Comparison of ENCODE assay signal across 31 cellular contexts in genomic region chr16:65195998-65196397, GRCh38.
DNase-seq lines count a peak whose midpoint lies in the region; ATAC-seq and TF ChIP-seq lines count a peak whose summit lies in the region.
"Had no signal": no experiment of that assay in that cellular context is flagged by ENCODE, and none has a peak within 500 bp of the region (broad histone marks: within the 10 kb centered on the region; RNA-seq: fewer than 3 reads in every experiment).

No MANE protein-coding gene starts in this region.

- H2AFZ ChIP-seq in hepatocyte = no peak overlapping the region
- H2AFZ ChIP-seq: neural progenitor cell had no signal

- ATAC-seq in GM21825 (IDR thresholded peaks at IDR 0.05; ENCODE audit: unreplicated experiment) (no peak), HG03039 (IDR thresholded peaks at IDR 0.05; ENCODE audit: unreplicated experiment) (no peak)
- ATAC-seq: activated CD4-positive, CD25-positive, alpha-beta regulatory T cell treated with anti-CD3 and anti-CD28 coated beads, Interleukin-2, amount 50 U/mL, for 24 hours; activated CD8-positive, alpha-beta T cell treated with anti-CD3 and anti-CD28 coated beads for 36 hours; body of pancreas; effector memory CD8-positive, alpha-beta T cell; esophagus mucosa; K562; left colon; Panc1; right cardiac atrium; stimulated activated effector memory CD8-positive, alpha-beta T cell treated with anti-CD3 and anti-CD28 coated beads, Interleukin-12 subunit alpha, Interleukin-12 subunit beta, amount 100 ng/mL, for 72 hours; upper lobe of right lung had no signal

- no peak overlapping the region for H3K4me3 ChIP-seq in A673 (ENCODE audit: low read depth, low read length, poor library complexity, severe bottlenecking)
- H3K4me3 ChIP-seq in hepatocyte = no peak overlapping the region
- H3K4me3 ChIP-seq: body of pancreas, K562, neural progenitor cell, upper lobe of right lung had no signal

- H3K27me3 ChIP-seq in A673 (replicated peaks; ENCODE audit: insufficient read depth, low read depth, low read length, poor library complexity) = no peaks in the 10 kb centered on the region
- H3K27me3 ChIP-seq in hepatocyte = no peaks in the 10 kb centered on the region
- H3K27me3 ChIP-seq: BE2C, body of pancreas, neural progenitor cell, upper lobe of right lung had no signal

- H3K79me2 ChIP-seq in hepatocyte = no peaks in the 10 kb centered on the region

- H3K27ac ChIP-seq in A673 (ENCODE audit: low read depth, low read length, poor library complexity, severe bottlenecking) = no peak overlapping the region
- H3K27ac ChIP-seq in hepatocyte = peak overlapping the region; percentile 8
- H3K27ac ChIP-seq: body of pancreas, neural progenitor cell, upper lobe of right lung had no signal

- H3K4me1 ChIP-seq in A673 (ENCODE audit: insufficient read depth, low read length, poor library complexity, severe bottlenecking) (peaks cover 12% of the 10 kb centered on the region), hepatocyte (ENCODE audit: insufficient read depth) (peaks cover 8% of the 10 kb centered on the region)
- H3K4me1 ChIP-seq: BE2C, body of pancreas, neural progenitor cell, upper lobe of right lung had no signal

- H3K9me2 ChIP-seq in hepatocyte (replicated peaks; ENCODE audit: insufficient read depth) = no peaks in the 10 kb centered on the region

- DNase-seq in A673 (ENCODE audit: low spot score) = peak; percentile 17
- peak; percentile 35 for DNase-seq in HS-27A (ENCODE audit: low read depth)
- peak; percentile 69 for DNase-seq in amniotic epithelial cell (ENCODE audit: low read depth)
- peak; percentile 15 for DNase-seq in hepatocyte (ENCODE audit: low spot score)
- DNase-seq in DMS79 treated with DMSO at 0.1 percent for 48 hours (lab: John Stamatoyannopoulos, UW) = no peak
- DNase-seq in NCI-H146 treated with DMSO at 0.1 percent for 48 hours (lab: John Stamatoyannopoulos, UW; ENCODE audit: unreplicated experiment) = no peak
- DNase-seq: ACHN; activated CD8-positive, alpha-beta T cell treated with anti-CD3 and anti-CD28 coated beads for 36 hours; activated naive CD8-positive, alpha-beta T cell treated with anti-CD3 and anti-CD28 coated beads, Interleukin-2, amount 10 ng/mL, durations not matched to agents 7 days and 5 days; BE2C; body of pancreas; effector memory CD8-positive, alpha-beta T cell; H9; left colon; mammary epithelial cell; posterior cingulate gyrus; right cardiac atrium; SHP77 treated with DMSO at 0.1 percent for 48 hours; stimulated activated CD4-positive, alpha-beta T cell treated with anti-CD3 and anti-CD28 coated beads, Interleukin-12 subunit alpha, Interleukin-12 subunit beta, amount 100 ng/mL, for 4 hours; stimulated activated CD4-positive, alpha-beta T cell treated with anti-CD3 and anti-CD28 coated beads, Interleukin-4, amount 100 ng/mL, for 24 hours; substantia nigra; T-helper 1 cell; upper lobe of right lung had no signal

- WGBS in hepatocyte (ENCODE audit: low lambda C conversion rate, missing lambda C conversion rate) = 20% methylated on average over 2 of the region's 2 CpGs

- H3K36me3 ChIP-seq in A673 (ENCODE audit: insufficient read depth, low read length, poor library complexity, severe bottlenecking) = no peaks in the 10 kb centered on the region
- H3K36me3 ChIP-seq in hepatocyte (replicated peaks; ENCODE audit: insufficient read depth, low read depth) = no peaks in the 10 kb centered on the region
- H3K36me3 ChIP-seq: BE2C, neural progenitor cell, upper lobe of right lung had no signal

- no TSS peak for BruUV-seq in A673 (replicated peaks; lab: Mats Ljungman, UMichigan)

- TF ChIP-seq CTCF in A673 (conservative IDR thresholded peaks at IDR 0.05; ENCODE audit: low read depth, low read length) (no peak), hepatocyte (IDR thresholded peaks at IDR 0.05; ENCODE audit: poor library complexity) (peak; percentile 15)

- CTCF ChIA-PET in A673 (lab: Charles Lee) = no interaction called here

- intact Hi-C loops in A673 (cut with micrococcal nuclease; ENCODE audit: unreplicated experiment) = no loop called here

- no peaks in the 10 kb centered on the region for H4K20me1 ChIP-seq in hepatocyte (ENCODE audit: insufficient read depth, poor library complexity, severe bottlenecking)

- peak overlapping the region; percentile 39 for H3K4me2 ChIP-seq in hepatocyte
- H3K4me2 ChIP-seq: neural progenitor cell had no signal

- H3K9me3 ChIP-seq in A673 (ENCODE audit: low read depth, low read length, poor library complexity, severe bottlenecking) = no peaks in the 10 kb centered on the region
- H3K9me3 ChIP-seq in hepatocyte (ENCODE audit: low read depth) = no peaks in the 10 kb centered on the region
- H3K9me3 ChIP-seq: BE2C, body of pancreas, upper lobe of right lung had no signal

- POLR2A ChIA-PET in A673 (lab: Charles Lee; ENCODE audit: low non-redundant PET) = no interaction called here

Comparison
In these comparisons a context has a peak if more than half of its experiments do, and no peak if none do; other contexts are left out.
1. DNase-seq: peak in A673 (single experiment), HS-27A (single experiment), amniotic epithelial cell (single experiment) and hepatocyte (single experiment); none in DMS79 treated with DMSO at 0.1 percent for 48 hours (single experiment) and NCI-H146 treated with DMSO at 0.1 percent for 48 hours (single experiment).